ENCODE assay signal across 10 cellular contexts in genomic region chr22:26746311-26746710, GRCh38.
"Had no signal": no experiment of that assay in that cellular context is flagged by ENCODE, and none has a peak within 500 bp of the region (broad histone marks: within the 10 kb centered on the region; RNA-seq: fewer than 3 reads in every experiment).

No MANE protein-coding gene starts in this region.

- H3K4me3 Mint-ChIP-seq: GM23338, H9, HFFc6, IgD-negative memory B cell had no signal

- H3K4me2 ChIP-seq: GM23338 had no signal

- FAIRE-seq: H1, H54, HTR-8/SVneo had no signal

- H2AFZ ChIP-seq: GM23338 had no signal

- H3K9me3 Mint-ChIP-seq: GM23338, H9, HFFc6 had no signal

- ATAC-seq: GM23338 had no signal

- H3K27me3 Mint-ChIP-seq: IgD-negative memory B cell had no signal

- H3K27ac Mint-ChIP-seq: GM23338, HFFc6, IgD-negative memory B cell had no signal

- H3K4me3 ChIP-seq: GM23338 had no signal

- DNase-seq: H9, HCEC 1CT, HFFc6, Kasumi-1, KG1 had no signal
